ENCODE assay signal across 32 cellular contexts in the genomic region with DNA sequence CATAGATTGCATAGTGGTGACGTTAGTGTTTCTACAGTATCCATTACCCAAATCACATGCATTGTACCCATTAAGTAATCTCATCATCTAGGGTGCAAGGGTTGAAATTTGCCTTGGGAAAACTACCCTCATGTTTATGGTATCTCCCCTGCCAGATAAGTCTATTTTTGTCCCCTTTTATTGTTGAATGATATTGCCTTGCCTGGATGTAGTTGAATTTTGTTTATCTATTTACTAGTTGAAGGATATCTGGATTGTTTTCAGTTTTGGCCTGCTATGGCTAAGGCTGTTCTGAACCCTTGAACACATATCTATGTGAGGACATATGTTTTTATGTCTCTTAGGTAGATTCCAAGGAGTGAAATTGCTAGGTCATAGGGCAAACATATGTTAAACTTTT. TPM values are rescaled to one million over a fixed set of nuclear protein-coding genes. Genes with fewer than 3 reads are reported as not detected.
"Had no signal": no experiment of that assay in that cellular context is flagged by ENCODE, and none has a peak within 500 bp of the region (broad histone marks: within the 10 kb centered on the region; RNA-seq: fewer than 3 reads in every experiment).

No MANE protein-coding gene starts in this region.

- H3K4me2 ChIP-seq: SK-N-SH had no signal

- H3K4me1 ChIP-seq: Peyer's patch, SJSA1 had no signal

- H3K27me3 ChIP-seq: Peyer's patch had no signal

- H3K36me3 Mint-ChIP-seq: activated CD4-positive, alpha-beta memory T cell treated with anti-CD3 and anti-CD28 coated beads for 36 hours; activated naive CD8-positive, alpha-beta T cell had no signal

- H3K27ac Mint-ChIP-seq: activated CD4-positive, alpha-beta memory T cell treated with anti-CD3 and anti-CD28 coated beads for 36 hours; activated naive CD4-positive, alpha-beta T cell treated with anti-CD3 and anti-CD28 coated beads, Interleukin-2, amount 10 ng/mL, durations not matched to agents 7 days and 5 days; activated naive CD8-positive, alpha-beta T cell; activated naive CD8-positive, alpha-beta T cell treated with anti-CD3 and anti-CD28 coated beads, Interleukin-2, amount 50 U/mL, for 24 hours; brain; T-helper 1 cell treated with Interleukin-12 subunit alpha and Interleukin-12 subunit beta and Interleukin-4 antibody, amounts not matched to agents 30 μg/mL and 1 μg/mL, for 36 hours; T-helper 2 cell treated with Interferon-gamma antibody and Interleukin-4, amounts not matched to agents 5 μg/mL and 100 μg/mL, for 36 hours had no signal

- H3K9me3 Mint-ChIP-seq: activated CD4-positive, alpha-beta memory T cell treated with anti-CD3 and anti-CD28 coated beads for 36 hours; activated naive CD4-positive, alpha-beta T cell treated with anti-CD3 and anti-CD28 coated beads, Interleukin-2, amount 10 ng/mL, durations not matched to agents 7 days and 5 days; activated naive CD8-positive, alpha-beta T cell treated with anti-CD3 and anti-CD28 coated beads, Interleukin-2, amount 50 U/mL, for 24 hours; brain; T-helper 1 cell treated with Interleukin-12 subunit alpha and Interleukin-12 subunit beta and Interleukin-4 antibody, amounts not matched to agents 30 μg/mL and 1 μg/mL, for 36 hours; T-helper 2 cell treated with Interferon-gamma antibody and Interleukin-4, amounts not matched to agents 5 μg/mL and 100 μg/mL, for 36 hours had no signal

- H3K27me3 Mint-ChIP-seq: activated CD4-positive, alpha-beta memory T cell treated with anti-CD3 and anti-CD28 coated beads for 36 hours; activated naive CD8-positive, alpha-beta T cell had no signal

- ATAC-seq: activated naive CD8-positive, alpha-beta T cell treated with anti-CD3 and anti-CD28 coated beads, Interleukin-2, amount 50 U/mL, for 24 hours; PC-3 had no signal

- H3K4me1 Mint-ChIP-seq: activated naive CD8-positive, alpha-beta T cell treated with anti-CD3 and anti-CD28 coated beads, Interleukin-2, amount 50 U/mL, for 24 hours; brain had no signal

- H3K9ac ChIP-seq: SK-N-SH had no signal

- H3K27ac ChIP-seq: Peyer's patch, SJSA1 had no signal

- DNase-seq: activated CD4-positive, alpha-beta memory T cell treated with anti-CD3 and anti-CD28 coated beads for 36 hours; activated CD4-positive, alpha-beta T cell treated with anti-CD3 and anti-CD28 coated beads for 4 hours; activated CD4-positive, alpha-beta T cell treated with anti-CD3 and anti-CD28 coated beads, Interleukin-2, amount 50 U/mL, for 1 hour; activated CD4-positive, CD25-positive, alpha-beta regulatory T cell treated with anti-CD3 and anti-CD28 coated beads, Interleukin-2, amount 50 U/mL, for 72 hours; activated CD8-positive, alpha-beta memory T cell treated with anti-CD3 and anti-CD28 coated beads, Interleukin-2, amount 50 U/mL, for 4 hours; activated effector memory CD4-positive, alpha-beta T cell treated with Interleukin-2 at 50 U/mL for 16 hours; activated naive CD4-positive, alpha-beta T cell treated with anti-CD3 and anti-CD28 coated beads, Interleukin-2, amount 10 ng/mL, durations not matched to agents 7 days and 5 days; activated naive CD8-positive, alpha-beta T cell treated with anti-CD3 and anti-CD28 coated beads, Interleukin-2, amount 50 U/mL, for 24 hours; activated T-cell treated with anti-CD3 and anti-CD28 coated beads for 4 hours; activated T-cell treated with anti-CD3 and anti-CD28 coated beads, Interleukin-2, amount 50 U/mL, for 48 hours; anterior cingulate cortex; caudate nucleus; cerebellar nuclear complex; NCI-H1105; NCI-H1417 treated with DMSO at 0.1 percent for 48 hours; NCI-H1930; NCI-H2081 treated with DMSO at 0.1 percent for 48 hours; NCI-H226; NCI-H524 treated with DMSO at 0.1 percent for 48 hours; PC-3; Peyer's patch; RPMI8226; SHP77 treated with DMSO at 0.1 percent for 48 hours; SK-N-SH had no signal

- H3K4me3 Mint-ChIP-seq: activated CD4-positive, alpha-beta memory T cell treated with anti-CD3 and anti-CD28 coated beads for 36 hours; activated naive CD4-positive, alpha-beta T cell treated with anti-CD3 and anti-CD28 coated beads, Interleukin-2, amount 10 ng/mL, durations not matched to agents 7 days and 5 days; activated naive CD8-positive, alpha-beta T cell; activated naive CD8-positive, alpha-beta T cell treated with anti-CD3 and anti-CD28 coated beads, Interleukin-2, amount 50 U/mL, for 24 hours; brain; T-helper 1 cell treated with Interleukin-12 subunit alpha and Interleukin-12 subunit beta and Interleukin-4 antibody, amounts not matched to agents 30 μg/mL and 1 μg/mL, for 36 hours; T-helper 2 cell treated with Interferon-gamma antibody and Interleukin-4, amounts not matched to agents 5 μg/mL and 100 μg/mL, for 36 hours had no signal

- H3K4me3 ChIP-seq: Peyer's patch, SJSA1 had no signal

RNA-seq across cellular contexts. Expression of a gene that starts 13.4 kb away (rescaled TPM):
- total RNA-seq: bronchial epithelial cell, MCF 10A, PC-3, SJSA1 had no signal
- polyA plus RNA-seq: SK-N-SH had no signal

RNA-seq across cellular contexts. Expression of a gene that starts 46.2 kb away (rescaled TPM):
- total RNA-seq: bronchial epithelial cell, MCF 10A, NCI-H460, PC-3, SJSA1 had no signal
- polyA plus RNA-seq: SK-N-SH had no signal
